Comparison of ENCODE assay signal across 26 cellular contexts in genomic region chr1:25051504-25051903, GRCh38.
"Had no signal": no experiment of that assay in that cellular context is flagged by ENCODE, and none has a peak within 500 bp of the region (broad histone marks: within the 10 kb centered on the region; RNA-seq: fewer than 3 reads in every experiment).

No MANE protein-coding gene starts in this region.

- H3K4me3 ChIP-seq: breast epithelium, heart left ventricle, pancreas, prostate gland, thyroid gland, upper lobe of left lung, vagina had no signal

- DNase-seq: activated CD4-positive, alpha-beta T cell treated with anti-CD3 and anti-CD28 coated beads for 36 hours; activated CD4-positive, CD25-positive, alpha-beta regulatory T cell; activated CD8-positive, alpha-beta memory T cell treated with anti-CD3 and anti-CD28 coated beads, Interleukin-2, amount 10 ng/mL, durations not matched to agents 7 days and 5 days; activated CD8-positive, alpha-beta T cell treated with anti-CD3 and anti-CD28 coated beads, Interleukin-2, amount 10 ng/mL, durations not matched to agents 7 days and 5 days; activated naive CD8-positive, alpha-beta T cell treated with anti-CD3 and anti-CD28 coated beads, Interleukin-2, amount 50 U/mL, for 24 hours; activated T-cell treated with anti-CD3 and anti-CD28 coated beads, Interleukin-2, amount 50 U/mL, for 48 hours; central memory CD4-positive, alpha-beta T cell; endodermal cell; foreskin fibroblast; heart left ventricle; hypothalamus; immature natural killer cell; kidney; naive B cell; nephron progenitor cell; pancreas; retina; small intestine; stimulated activated CD4-positive, alpha-beta T cell treated with anti-CD3 and anti-CD28 coated beads, Interleukin-4, amount 100 ng/mL, for 24 hours; substantia nigra; thyroid gland; upper lobe of left lung had no signal

- H3K9me3 ChIP-seq: breast epithelium, heart left ventricle, neutrophil, pancreas, prostate gland, thyroid gland, upper lobe of left lung, vagina had no signal

- H3K27ac ChIP-seq: breast epithelium, heart left ventricle, neutrophil, pancreas, prostate gland, thyroid gland, upper lobe of left lung, vagina had no signal

- H3K36me3 ChIP-seq: breast epithelium, heart left ventricle, neutrophil, pancreas, prostate gland, thyroid gland, upper lobe of left lung, vagina had no signal

- H3K4me1 ChIP-seq: breast epithelium, pancreas, prostate gland, thyroid gland, upper lobe of left lung, vagina had no signal

- H3K27me3 ChIP-seq: neutrophil, pancreas, thyroid gland, upper lobe of left lung, vagina had no signal
